17 cellular contexts compared by ENCODE assay signal in genomic region chr5:74386571-74387334, GRCh38.
A peak's percentile ranks its signal among the peaks of the same experiment; 100 is the strongest.
DNase-seq lines count a peak whose midpoint lies in the region; ATAC-seq, FAIRE-seq and TF ChIP-seq lines count a peak whose summit lies in the region.
"Had no signal": no experiment of that assay in that cellular context is flagged by ENCODE, and none has a peak within 500 bp of the region (broad histone marks: within the 10 kb centered on the region; RNA-seq: fewer than 3 reads in every experiment).

No MANE protein-coding gene starts in this region.

- H3K36me3 Mint-ChIP-seq in osteocyte (ENCODE audit: unreplicated experiment): no peaks in the 10 kb centered on the region
- no peaks in the 10 kb centered on the region for H3K36me3 Mint-ChIP-seq in activated T-cell treated with anti-CD3 and anti-CD28 coated beads, Interleukin-2, amount 50 U/mL, for 4 hours (ENCODE audit: insufficient read depth)

- ATAC-seq in activated T-cell treated with anti-CD3 and anti-CD28 coated beads, Interleukin-2, amount 50 U/mL, for 4 hours: no peak
- no peak for ATAC-seq in HG02970 (IDR thresholded peaks at IDR 0.05; ENCODE audit: low FRiP score, unreplicated experiment)
- ATAC-seq in GM21619 (IDR thresholded peaks at IDR 0.05; ENCODE audit: unreplicated experiment): no peak
- ATAC-seq: K562 had no signal

- no peak for TF ChIP-seq POLR2A in lower leg skin (IDR thresholded peaks at IDR 0.05)

- WGBS in lower leg skin, 2 donors: 74 to 82% methylated on average over 4 of the region's 4 CpGs

- no peaks in the 10 kb centered on the region for H3K27me3 Mint-ChIP-seq in osteocyte (ENCODE audit: unreplicated experiment)
- peaks cover 4% of the 10 kb centered on the region for H3K27me3 Mint-ChIP-seq in activated T-cell treated with anti-CD3 and anti-CD28 coated beads, Interleukin-2, amount 50 U/mL, for 4 hours (ENCODE audit: low read depth)

- DNase-seq in EL: peak; percentile 84
- DNase-seq in RCC 7860 (ENCODE audit: low spot score): peak; percentile 91
- peak; percentile 93 for DNase-seq in epithelial cell of esophagus (ENCODE audit: low read depth)
- peak; percentile 34 for DNase-seq in osteocyte (ENCODE audit: extremely low spot score, unreplicated experiment)
- no peak for DNase-seq in lower leg skin (ENCODE audit: low spot score in 2 of 2)
- DNase-seq in activated T-cell treated with anti-CD3 and anti-CD28 coated beads, Interleukin-2, amount 50 U/mL, for 4 hours: no peak
- DNase-seq: amniotic stem cell, DMS153, head of caudate nucleus, islet precursor cell, NCI-H1105 had no signal

- intact Hi-C loops in lower leg skin (cut with DNase I; ENCODE audit: low total_unique reads): no loop called here

- FAIRE-seq in RCC 7860 (lab: Jason Lieb, UNC): peak; percentile 94
- FAIRE-seq: endothelial cell of umbilical vein, K562 had no signal

- H3K4me1 Mint-ChIP-seq in osteocyte (ENCODE audit: unreplicated experiment): peaks cover 35% of the 10 kb centered on the region
- H3K4me1 Mint-ChIP-seq in activated T-cell treated with anti-CD3 and anti-CD28 coated beads, Interleukin-2, amount 50 U/mL, for 4 hours (ENCODE audit: low read depth): no peaks in the 10 kb centered on the region

- no peaks in the 10 kb centered on the region for H3K9me3 Mint-ChIP-seq in osteocyte (ENCODE audit: unreplicated experiment)
- H3K9me3 Mint-ChIP-seq in activated T-cell treated with anti-CD3 and anti-CD28 coated beads, Interleukin-2, amount 50 U/mL, for 4 hours: no peaks in the 10 kb centered on the region

- no peak overlapping the region for H3K27ac Mint-ChIP-seq in osteocyte (ENCODE audit: unreplicated experiment)

- no peak overlapping the region for H3K4me3 Mint-ChIP-seq in osteocyte (ENCODE audit: unreplicated experiment)
- no peak overlapping the region for H3K4me3 Mint-ChIP-seq in activated T-cell treated with anti-CD3 and anti-CD28 coated beads, Interleukin-2, amount 50 U/mL, for 4 hours

- H3K4me3 ChIP-seq in epithelial cell of esophagus (ENCODE audit: low read length): no peak overlapping the region
- no peak overlapping the region for H3K4me3 ChIP-seq in lower leg skin (ENCODE audit: low read depth, poor library complexity, severe bottlenecking)
- H3K4me3 ChIP-seq: BLaER1 treated with 17β-estradiol and CSF1 and Interleukin-3, amounts not matched to agents 10 nM and 100 nM; K562; thoracic aorta had no signal

- TF ChIP-seq CTCF in epithelial cell of esophagus (IDR thresholded peaks at IDR 0.05; ENCODE audit: insufficient read depth, low read depth, low read length, missing control alignments) (no peak), osteocyte (IDR thresholded peaks at IDR 0.05) (no peak), lower leg skin (IDR thresholded peaks at IDR 0.05) (no peak)

Comparison
In these comparisons a context has a peak if more than half of its experiments do, and no peak if none do; other contexts are left out.
1. DNase-seq: peak in EL (single experiment), RCC 7860 (single experiment), epithelial cell of esophagus (single experiment) and osteocyte (single experiment); none in lower leg skin (0 of 2) and activated T-cell treated with anti-CD3 and anti-CD28 coated beads, Interleukin-2, amount 50 U/mL, for 4 hours (single experiment).